In genomic region chr1:230869499-230869898, GRCh38 we compare ENCODE assay signal across 10 cellular contexts. TPM values are rescaled to one million over a fixed set of nuclear protein-coding genes. Genes with fewer than 3 reads are reported as not detected.
DNase-seq lines count a peak whose midpoint lies in the region; ATAC-seq lines count a peak whose summit lies in the region.
"Had no signal": no experiment of that assay in that cellular context is flagged by ENCODE, and none has a peak within 500 bp of the region (broad histone marks: within the 10 kb centered on the region; RNA-seq: fewer than 3 reads in every experiment).

No MANE protein-coding gene starts in this region.

- H3K9ac ChIP-seq in stomach smooth muscle (ENCODE audit: low read length in 2 of 2) = no peak overlapping the region

- no peak overlapping the region for H3K27ac Mint-ChIP-seq in activated CD4-positive, alpha-beta T cell treated with anti-CD3 and anti-CD28 coated beads, Interleukin-2, amount 10 ng/mL, durations not matched to agents 7 days and 5 days
- no peak overlapping the region for H3K27ac Mint-ChIP-seq in activated T-helper 17 cell treated with anti-CD3 and anti-CD28 coated beads, Interleukin-2, amount 50 U/mL, for 72 hours

- H3K27ac ChIP-seq in stomach smooth muscle (ENCODE audit: low read length) = peak overlapping the region; percentile 76

- CTCF ChIA-PET in activated CD4-positive, alpha-beta T cell treated with anti-CD3 and anti-CD28 coated beads, Interleukin-2, amount 10 ng/mL, durations not matched to agents 7 days and 5 days (lab: Charles Lee) = no interaction called here

- ATAC-seq in activated T-helper 17 cell treated with anti-CD3 and anti-CD28 coated beads, Interleukin-2, amount 50 U/mL, for 72 hours (replicated peaks) = no peak

- H3K36me3 Mint-ChIP-seq in activated CD4-positive, alpha-beta T cell treated with anti-CD3 and anti-CD28 coated beads, Interleukin-2, amount 10 ng/mL, durations not matched to agents 7 days and 5 days (ENCODE audit: low read depth) = no peaks in the 10 kb centered on the region
- no peaks in the 10 kb centered on the region for H3K36me3 Mint-ChIP-seq in activated T-helper 17 cell treated with anti-CD3 and anti-CD28 coated beads, Interleukin-2, amount 50 U/mL, for 72 hours (ENCODE audit: low read depth)

- no peaks in the 10 kb centered on the region for H3K9me3 Mint-ChIP-seq in activated CD4-positive, alpha-beta T cell treated with anti-CD3 and anti-CD28 coated beads, Interleukin-2, amount 10 ng/mL, durations not matched to agents 7 days and 5 days
- no peaks in the 10 kb centered on the region for H3K9me3 Mint-ChIP-seq in activated T-helper 17 cell treated with anti-CD3 and anti-CD28 coated beads, Interleukin-2, amount 50 U/mL, for 72 hours

- peak overlapping the region; percentile 43 for H3K4me3 Mint-ChIP-seq in activated CD4-positive, alpha-beta T cell treated with anti-CD3 and anti-CD28 coated beads, Interleukin-2, amount 10 ng/mL, durations not matched to agents 7 days and 5 days
- H3K4me3 Mint-ChIP-seq in activated T-helper 17 cell treated with anti-CD3 and anti-CD28 coated beads, Interleukin-2, amount 50 U/mL, for 72 hours = peak overlapping the region; percentile 77

- no peak for DNase-seq in activated CD4-positive, alpha-beta T cell treated with anti-CD3 and anti-CD28 coated beads, Interleukin-2, amount 10 ng/mL, durations not matched to agents 7 days and 5 days
- DNase-seq in activated CD4-positive, alpha-beta T cell treated with anti-CD3 and anti-CD28 coated beads for 1 hour = no peak
- DNase-seq in iris pigment epithelial cell (ENCODE audit: low read depth) (peak; percentile 71), cerebellar cortex (ENCODE audit: low spot score) (no peak)
- no peak for DNase-seq in activated CD4-positive, CD25-positive, alpha-beta regulatory T cell (lab: John Stamatoyannopoulos, UW)
- DNase-seq in stimulated activated CD4-positive, alpha-beta T cell treated with anti-CD3 and anti-CD28 coated beads, Interleukin-1b, Interleukin-23, amount 100 ng/mL, for 48 hours = no peak
- DNase-seq: effector CD8-positive, alpha-beta T cell; stimulated activated CD4-positive, alpha-beta T cell treated with anti-CD3 and anti-CD28 coated beads, Interleukin-12 subunit alpha, Interleukin-12 subunit beta, amount 100 ng/mL, for 4 hours had no signal

- peaks cover 42% of the 10 kb centered on the region for H3K27me3 Mint-ChIP-seq in activated CD4-positive, alpha-beta T cell treated with anti-CD3 and anti-CD28 coated beads, Interleukin-2, amount 10 ng/mL, durations not matched to agents 7 days and 5 days
- H3K27me3 Mint-ChIP-seq in activated T-helper 17 cell treated with anti-CD3 and anti-CD28 coated beads, Interleukin-2, amount 50 U/mL, for 72 hours = peaks cover 22% of the 10 kb centered on the region

- peaks cover 32% of the 10 kb centered on the region for H3K4me1 ChIP-seq in stomach smooth muscle (ENCODE audit: control insufficient read depth, insufficient read depth, low read length)

- no peaks in the 10 kb centered on the region for H3K27me3 ChIP-seq in stomach smooth muscle (ENCODE audit: control insufficient read depth in 1 of 2, insufficient read depth in 2 of 2, low read length in 2 of 2)

- H3K4me3 ChIP-seq in stomach smooth muscle (ENCODE audit: low read length in 2 of 2) = peak overlapping the region in 1 of 2 donors; percentile 78

- H3K36me3 ChIP-seq in stomach smooth muscle (ENCODE audit: control insufficient read depth in 2 of 2, insufficient read depth in 2 of 2, low read length in 2 of 2) = no peaks in the 10 kb centered on the region

- POLR2A ChIA-PET in activated CD4-positive, alpha-beta T cell treated with anti-CD3 and anti-CD28 coated beads, Interleukin-2, amount 10 ng/mL, durations not matched to agents 7 days and 5 days (lab: Charles Lee) = no interaction called here

- peaks cover 9% of the 10 kb centered on the region for H3K4me1 Mint-ChIP-seq in activated CD4-positive, alpha-beta T cell treated with anti-CD3 and anti-CD28 coated beads, Interleukin-2, amount 10 ng/mL, durations not matched to agents 7 days and 5 days
- H3K4me1 Mint-ChIP-seq in activated T-helper 17 cell treated with anti-CD3 and anti-CD28 coated beads, Interleukin-2, amount 50 U/mL, for 72 hours = peaks cover 11% of the 10 kb centered on the region

- no peaks in the 10 kb centered on the region for H3K9me3 ChIP-seq in stomach smooth muscle (ENCODE audit: control insufficient read depth in 2 of 2, low read length in 2 of 2)

RNA-seq across cellular contexts. Expression of gene C1orf198, which starts 1.2 kb away (rescaled TPM):
- 1 to 10 TPM; 2.0 to 2.4 TPM for total RNA-seq in activated CD4-positive, alpha-beta T cell treated with anti-CD3 and anti-CD28 coated beads, Interleukin-2, amount 10 ng/mL, durations not matched to agents 7 days and 5 days
- 1 to 10 TPM; 4.1 to 7.9 TPM for total RNA-seq in activated T-helper 17 cell treated with anti-CD3 and anti-CD28 coated beads, Interleukin-2, amount 50 U/mL, for 72 hours
